Comparison of ENCODE assay signal across 8 cellular contexts in genomic region chr16:75147968-75148310, GRCh38. TPM values are rescaled to one million over a fixed set of nuclear protein-coding genes. Genes with fewer than 3 reads are reported as not detected.
DNase-seq lines count a peak whose midpoint lies in the region; ATAC-seq and TF ChIP-seq lines count a peak whose summit lies in the region.

No MANE protein-coding gene starts in this region.

- H2AFZ ChIP-seq in GM23338 = no peak overlapping the region

- DNase-seq in GM23338 (ENCODE audit: low spot score) = no peak
- no peak for DNase-seq in T-cell
- no peak for DNase-seq in fibroblast of pulmonary artery (ENCODE audit: low read depth)
- no peak for DNase-seq in skeletal muscle cell (ENCODE audit: low read depth)
- no peak for DNase-seq in inferior parietal cortex (ENCODE audit: extremely low spot score)
- no peak for DNase-seq in NCI-H1436 treated with DMSO at 0.1 percent for 48 hours (lab: John Stamatoyannopoulos, UW)
- no peak for DNase-seq in nucleus accumbens (lab: John Stamatoyannopoulos, UW)
- no peak for DNase-seq in activated CD8-positive, alpha-beta memory T cell treated with anti-CD3 and anti-CD28 coated beads for 24 hours

- H3K4me1 Mint-ChIP-seq in GM23338 (no peaks in the 10 kb centered on the region), T-cell (peaks cover 17 to 23% (median 20%) of the 10 kb centered on the region in 3 donors)

- peak overlapping the region; percentile 78 for H3K4me2 ChIP-seq in GM23338

- H3K36me3 Mint-ChIP-seq in GM23338 (ENCODE audit: low read depth) (peaks cover 30% of the 10 kb centered on the region), T-cell (peaks cover 25% of the 10 kb centered on the region)

- no peaks in the 10 kb centered on the region; the same call in 1 of the 2 replicates for H3K9me2 ChIP-seq in GM23338 (ENCODE audit: insufficient read depth)

- H3K36me3 ChIP-seq in GM23338 (ENCODE audit: insufficient read depth) = no peaks in the 10 kb centered on the region; the same call in 1 of the 2 replicates

- ATAC-seq in GM23338 = no peak
- no peak for ATAC-seq in T-cell (replicated peaks in 1 of 4)

- 0 out of 2 replicates have a peak, but pooled peaks cover 3% of the 10 kb centered on the region for H3F3A ChIP-seq in GM23338 (replicated peaks; ENCODE audit: low read depth)

- H3K9me3 Mint-ChIP-seq in GM23338 (peaks cover 46% of the 10 kb centered on the region), T-cell (peaks cover 9 to 19% (median 11%) of the 10 kb centered on the region in 3 donors)

- H3K4me1 ChIP-seq in GM23338 (ENCODE audit: insufficient read depth) = no peaks in the 10 kb centered on the region

- CTCF ChIA-PET in T-cell (lab: Charles Lee) = interaction anchor here in 1 of 2 donors (0.6 kb wide), 1 partner anchor 549 kb away, joined by 3 read pairs; no protein-coding TSS in a partner anchor

- no peaks in the 10 kb centered on the region for H4K20me1 ChIP-seq in GM23338 (replicated peaks; ENCODE audit: insufficient read depth)

- peaks cover 40% of the 10 kb centered on the region for H3K79me2 ChIP-seq in GM23338 (replicated peaks; ENCODE audit: insufficient read depth)

- no peaks in the 10 kb centered on the region for H3K27me3 ChIP-seq in GM23338 (ENCODE audit: insufficient read depth)

- POLR2A ChIA-PET in T-cell (lab: Charles Lee) = interaction anchor here in 1 of 2 donors (0.5 kb wide), 1 partner anchor 163 kb away, joined by 7 read pairs; the partner anchor contains the start of gene WDR59

- H3K4me3 Mint-ChIP-seq in GM23338 (peak overlapping the region; percentile 96; the same call in 2 of the 3 replicates), T-cell (peak overlapping the region; percentile 79 to 86 (median 82))

- H3K27ac ChIP-seq in GM23338 (ENCODE audit: low read depth) = no peak overlapping the region

- H3K27ac Mint-ChIP-seq in GM23338 (no peak overlapping the region), T-cell (no peak overlapping the region)

- TF ChIP-seq CTCF in GM23338 (conservative IDR thresholded peaks at IDR 0.05; ENCODE audit: low read depth in 2 of 2) (no peak), fibroblast of pulmonary artery (IDR thresholded peaks at IDR 0.05; ENCODE audit: low read length, missing control alignments) (no peak)

- 0 out of 2 replicates have a peak overlapping the region, but pooled peaks have one; percentile 98 for H3K4me3 ChIP-seq in GM23338
- peak overlapping the region; percentile 94 for H3K4me3 ChIP-seq in fibroblast of pulmonary artery (replicated peaks; ENCODE audit: low read depth, low read length)
- peak overlapping the region; percentile 97 for H3K4me3 ChIP-seq in skeletal muscle cell (ENCODE audit: low read depth, low read length)

- H3K27me3 Mint-ChIP-seq in GM23338 (ENCODE audit: insufficient read depth, low read depth, poor library complexity) (peaks cover 10% of the 10 kb centered on the region), T-cell (no peaks in the 10 kb centered on the region)

TF ChIP-seq in GM23338, 12 proteins besides CTCF, POLR2A, EP300 and RAD21:
- TF ChIP-seq ETS1 (IDR thresholded peaks at IDR 0.05) (no peak), EZH2 (IDR thresholded peaks at IDR 0.05; ENCODE audit: low read depth, unreplicated experiment) (no peak)

RNA-seq across cellular contexts. Expression of gene ZFP1, which starts 0.4 kb away (rescaled TPM):
- total RNA-seq in GM23338 (2014; rRNA removed; shearing (Covaris generic)) = 12.5 and 13.4 TPM in 2 replicates
- 4.1 and 4.8 TPM in 2 replicates for polyA plus RNA-seq in GM23338 (2016; fragmentation: Nextera tagmentation; extraction: Ambion mirVana)
- total RNA-seq in T-cell = 10 to 100 TPM; 10.1 to 15.6 (median 14.4) TPM

RNA-seq across cellular contexts. Expression of gene LDHD, which starts 31.4 kb away (rescaled TPM):
- total RNA-seq in GM23338 (2014; rRNA removed; shearing (Covaris generic)) = 7.7 and 10.6 TPM in 2 replicates
- 3.9 and 5.0 TPM in 2 replicates for polyA plus RNA-seq in GM23338 (2016; fragmentation: Nextera tagmentation; extraction: Ambion mirVana)
- total RNA-seq in T-cell = under 1 TPM in 3 of 5 donors, not detected in 2; 0.13 to 0.47 (median 0.26) TPM

RNA-seq across cellular contexts. Expression of gene CTRB2, which starts 59.0 kb away (rescaled TPM):
- not detected in 2 replicates for total RNA-seq in GM23338 (2014; rRNA removed; shearing (Covaris generic))
- not detected in 2 replicates for polyA plus RNA-seq in GM23338 (2016; fragmentation: Nextera tagmentation; extraction: Ambion mirVana)
- 10 to 100 TPM in 3 of 5 donors, not detected in 2; 14.4 to 18.7 (median 15.1) TPM for total RNA-seq in T-cell
